In genomic region chr2:128736046-128736688, GRCh38 we compare ENCODE assay signal across 12 cellular contexts.
DNase-seq lines count a peak whose midpoint lies in the region; ATAC-seq and TF ChIP-seq lines count a peak whose summit lies in the region.
"Had no signal": no experiment of that assay in that cellular context is flagged by ENCODE, and none has a peak within 500 bp of the region (broad histone marks: within the 10 kb centered on the region; RNA-seq: fewer than 3 reads in every experiment).

No MANE protein-coding gene starts in this region.

- H3F3A ChIP-seq in Loucy (ENCODE audit: low read depth): peaks cover 20% of the 10 kb centered on the region

- no peak overlapping the region for H2AFZ ChIP-seq in Loucy (ENCODE audit: low read length)
- H2AFZ ChIP-seq in parathyroid adenoma: peak overlapping the region; percentile 84

- no peaks in the 10 kb centered on the region for H3K36me3 Mint-ChIP-seq in activated naive CD4-positive, alpha-beta T cell treated with anti-CD3 and anti-CD28 coated beads, Interleukin-2, amount 10 ng/mL, durations not matched to agents 7 days and 5 days
- H3K36me3 Mint-ChIP-seq: CD8-positive, alpha-beta T cell had no signal

- peaks cover 15% of the 10 kb centered on the region for H3K4me1 Mint-ChIP-seq in activated naive CD4-positive, alpha-beta T cell treated with anti-CD3 and anti-CD28 coated beads, Interleukin-2, amount 10 ng/mL, durations not matched to agents 7 days and 5 days

- peak overlapping the region in 7 of 11 experiments; percentile 63 to 86 (median 85); a peak in 14 of 22 replicates for H3K27ac ChIP-seq in BLaER1 treated with 17β-estradiol and CSF1 and Interleukin-3, amounts not matched to agents 10 nM and 100 nM
- H3K27ac ChIP-seq in heart left ventricle (no peak overlapping the region), parathyroid adenoma (no peak overlapping the region)
- H3K27ac ChIP-seq: foreskin keratinocyte, SJCRH30 had no signal

- H3K4me3 ChIP-seq in BLaER1 treated with 17β-estradiol and CSF1 and Interleukin-3, amounts not matched to agents 10 nM and 100 nM: peak overlapping the region in 3 of 10 experiments; percentile 1 to 41 (median 32); a peak in 2 of 20 replicates
- H3K4me3 ChIP-seq in Loucy (ENCODE audit: low read length, poor library complexity, severe bottlenecking) (peak overlapping the region; percentile 34), heart left ventricle (peak overlapping the region in 9 of 12 donors; percentile 37 to 53 (median 41)), parathyroid adenoma (ENCODE audit: low read depth, low read length) (no peak overlapping the region)
- H3K4me3 ChIP-seq: SJCRH30 had no signal

- no peak overlapping the region for H3K27ac Mint-ChIP-seq in activated naive CD4-positive, alpha-beta T cell treated with anti-CD3 and anti-CD28 coated beads, Interleukin-2, amount 10 ng/mL, durations not matched to agents 7 days and 5 days
- H3K27ac Mint-ChIP-seq: CD8-positive, alpha-beta T cell had no signal

- no peak for DNase-seq in heart left ventricle
- no peak for DNase-seq in COR-L47 (lab: John Stamatoyannopoulos, UW)
- no peak for DNase-seq in activated naive CD4-positive, alpha-beta T cell treated with anti-CD3 and anti-CD28 coated beads, Interleukin-2, amount 10 ng/mL, durations not matched to agents 7 days and 5 days
- DNase-seq: NCI-H1105 treated with DMSO at 0.1 percent for 48 hours had no signal

- no peaks in the 10 kb centered on the region for H4K20me1 ChIP-seq in BLaER1 treated with 17β-estradiol and CSF1 and Interleukin-3, amounts not matched to agents 10 nM and 100 nM
- H4K20me1 ChIP-seq in Loucy (ENCODE audit: insufficient read depth, low read length, poor library complexity, severe bottlenecking): no peaks in the 10 kb centered on the region

- TF ChIP-seq CTCF in Loucy (conservative IDR thresholded peaks at IDR 0.05; ENCODE audit: low read length) (no peak), heart left ventricle (IDR thresholded peaks at IDR 0.05) (no peak), parathyroid adenoma (IDR thresholded peaks at IDR 0.05) (no peak)

- CTCF ChIA-PET in activated naive CD4-positive, alpha-beta T cell treated with anti-CD3 and anti-CD28 coated beads, Interleukin-2, amount 10 ng/mL, durations not matched to agents 7 days and 5 days (lab: Charles Lee): interaction anchor here (0.7 to 1.3 kb wide), 9 partner anchors 9 to 561 kb away, joined by 3 to 5 read pairs (median 3); no protein-coding TSS in a partner anchor

- 50 to 63% (median 54%) methylated on average over 15 to 16 of the region's 16 CpGs for WGBS in heart left ventricle, 4 donors

- intact Hi-C loops in heart left ventricle (cut with DNase I): loop anchor here (2.0 to 10.0 kb wide), 9 partner anchors 17 to 1189 kb away; no protein-coding TSS in a partner anchor

- H3K4me1 ChIP-seq in BLaER1 treated with 17β-estradiol and CSF1 and Interleukin-3, amounts not matched to agents 10 nM and 100 nM: peaks cover 46 to 62% (median 58%) of the 10 kb centered on the region in 10 experiments
- H3K4me1 ChIP-seq in Loucy (ENCODE audit: insufficient read depth, low read length, poor library complexity, severe bottlenecking): peaks cover 71% of the 10 kb centered on the region
- peaks cover 0 to 35% (median 20%) of the 10 kb centered on the region in 12 donors for H3K4me1 ChIP-seq in heart left ventricle
- peaks cover 5% of the 10 kb centered on the region for H3K4me1 ChIP-seq in parathyroid adenoma
- H3K4me1 ChIP-seq: foreskin keratinocyte, SJCRH30 had no signal

- H3K36me3 ChIP-seq in BLaER1 treated with 17β-estradiol and CSF1 and Interleukin-3, amounts not matched to agents 10 nM and 100 nM: no peaks in the 10 kb centered on the region
- H3K36me3 ChIP-seq in Loucy (ENCODE audit: insufficient read depth, low read length) (no peaks in the 10 kb centered on the region), heart left ventricle (no peaks in the 10 kb centered on the region), parathyroid adenoma (ENCODE audit: control insufficient read depth, insufficient read depth, low read length) (no peaks in the 10 kb centered on the region)
- H3K36me3 ChIP-seq: SJCRH30 had no signal

- peaks cover 0 to 4% (median 0%) of the 10 kb centered on the region in 11 experiments; a peak in 3 of 22 replicates for H3K9me3 ChIP-seq in BLaER1 treated with 17β-estradiol and CSF1 and Interleukin-3, amounts not matched to agents 10 nM and 100 nM (replicated peaks in 1 of 11)
- H3K9me3 ChIP-seq in Loucy (ENCODE audit: insufficient read depth, low read depth, low read length): no peaks in the 10 kb centered on the region
- H3K9me3 ChIP-seq in heart left ventricle: no peaks in the 10 kb centered on the region
- H3K9me3 ChIP-seq in parathyroid adenoma (ENCODE audit: control insufficient read depth, low read length): no peaks in the 10 kb centered on the region
- H3K9me3 ChIP-seq: SJCRH30 had no signal

- no peak overlapping the region for H3K4me3 Mint-ChIP-seq in activated naive CD4-positive, alpha-beta T cell treated with anti-CD3 and anti-CD28 coated beads, Interleukin-2, amount 10 ng/mL, durations not matched to agents 7 days and 5 days

- peaks cover 41% of the 10 kb centered on the region for H3K27me3 Mint-ChIP-seq in activated naive CD4-positive, alpha-beta T cell treated with anti-CD3 and anti-CD28 coated beads, Interleukin-2, amount 10 ng/mL, durations not matched to agents 7 days and 5 days

- peak overlapping the region; percentile 78 to 95 (median 89) for H3K4me2 ChIP-seq in BLaER1 treated with 17β-estradiol and CSF1 and Interleukin-3, amounts not matched to agents 10 nM and 100 nM
- H3K4me2 ChIP-seq in Loucy (ENCODE audit: low read depth, low read length, poor library complexity, severe bottlenecking): peak overlapping the region; percentile 55
- H3K4me2 ChIP-seq in parathyroid adenoma (ENCODE audit: low read length): peak overlapping the region; percentile 28

- 0 out of 2 replicates have a peak, but pooled peaks cover 11% of the 10 kb centered on the region for H3K79me2 ChIP-seq in Loucy (ENCODE audit: insufficient read depth, low read length)
- no peaks in the 10 kb centered on the region for H3K79me2 ChIP-seq in parathyroid adenoma

- peak in 1 of 4 donors; percentile 2 for ATAC-seq in heart left ventricle
- ATAC-seq in GM18873 (IDR thresholded peaks at IDR 0.05; ENCODE audit: low FRiP score, unreplicated experiment): no peak
- no peak for ATAC-seq in HG02798 (IDR thresholded peaks at IDR 0.05; ENCODE audit: poor library complexity, unreplicated experiment)

- no peaks in the 10 kb centered on the region for H3K27me3 ChIP-seq in BLaER1 treated with 17β-estradiol and CSF1 and Interleukin-3, amounts not matched to agents 10 nM and 100 nM
- H3K27me3 ChIP-seq in Loucy (ENCODE audit: insufficient read depth, low read length, poor library complexity, severe bottlenecking) (no peaks in the 10 kb centered on the region), heart left ventricle (peaks cover 0 to 2% (median 0%) of the 10 kb centered on the region in 9 donors), parathyroid adenoma (ENCODE audit: control insufficient read depth, insufficient read depth, low read length) (no peaks in the 10 kb centered on the region)
- H3K27me3 ChIP-seq: SJCRH30 had no signal

- no peaks in the 10 kb centered on the region for H3K9me3 Mint-ChIP-seq in activated naive CD4-positive, alpha-beta T cell treated with anti-CD3 and anti-CD28 coated beads, Interleukin-2, amount 10 ng/mL, durations not matched to agents 7 days and 5 days
- H3K9me3 Mint-ChIP-seq: CD8-positive, alpha-beta T cell had no signal

- no peaks in the 10 kb centered on the region for H3K9me2 ChIP-seq in Loucy (replicated peaks; ENCODE audit: low read depth, low read length)

- H3K9ac ChIP-seq in BLaER1 treated with 17β-estradiol and CSF1 and Interleukin-3, amounts not matched to agents 10 nM and 100 nM: peak overlapping the region in 7 of 11 experiments; percentile 41 to 79 (median 74); a peak in 11 of 22 replicates
- H3K9ac ChIP-seq in Loucy (ENCODE audit: low read depth, low read length, poor library complexity, severe bottlenecking) (peak overlapping the region; percentile 72), parathyroid adenoma (no peak overlapping the region)

- TF ChIP-seq POLR2A in heart left ventricle (IDR thresholded peaks at IDR 0.05): no peak

Comparison
In these comparisons a context has a peak if more than half of its experiments do, and no peak if none do; other contexts are left out.
1. H3K27ac ChIP-seq: peak in BLaER1 treated with 17β-estradiol and CSF1 and Interleukin-3, amounts not matched to agents 10 nM and 100 nM (7 of 11); none in heart left ventricle (0 of 12) and parathyroid adenoma (single experiment).
2. H3K4me2 ChIP-seq: peak in every context shown above with its lines; median percentile 89 in BLaER1 treated with 17β-estradiol and CSF1 and Interleukin-3, amounts not matched to agents 10 nM and 100 nM; 55 in Loucy; 28 in parathyroid adenoma.